In genomic region chr6:156396791-156397418, GRCh38 we compare ENCODE assay signal across 1 cellular context.
TF ChIP-seq lines count a peak whose summit lies in the region.

No MANE protein-coding gene starts in this region.

TF ChIP-seq in GM12878, 131 proteins besides CTCF, POLR2A, EP300 and RAD21 (continued from another document):
- TF ChIP-seq CUX1 (IDR thresholded peaks at IDR 0.05; ENCODE audit: insufficient replicate concordance, low read depth, low read length), result no peak
- TF ChIP-seq IKZF2 (IDR thresholded peaks at IDR 0.05), result no peak
- no peak for TF ChIP-seq CEBPB (IDR thresholded peaks at IDR 0.05; ENCODE audit: borderline replicate concordance in 1 of 2, low read depth in 2 of 2, low read length in 2 of 2)
- TF ChIP-seq KAT2A (conservative IDR thresholded peaks at IDR 0.05; ENCODE audit: control insufficient read depth, low read depth, low read length), result no peak
- no peak for TF ChIP-seq TAF1 (IDR thresholded peaks at IDR 0.05; ENCODE audit: borderline replicate concordance, low read depth, low read length)
- no peak for TF ChIP-seq FOXM1 (IDR thresholded peaks at IDR 0.05; ENCODE audit: low read depth, low read length)
- TF ChIP-seq, protein P1, sequence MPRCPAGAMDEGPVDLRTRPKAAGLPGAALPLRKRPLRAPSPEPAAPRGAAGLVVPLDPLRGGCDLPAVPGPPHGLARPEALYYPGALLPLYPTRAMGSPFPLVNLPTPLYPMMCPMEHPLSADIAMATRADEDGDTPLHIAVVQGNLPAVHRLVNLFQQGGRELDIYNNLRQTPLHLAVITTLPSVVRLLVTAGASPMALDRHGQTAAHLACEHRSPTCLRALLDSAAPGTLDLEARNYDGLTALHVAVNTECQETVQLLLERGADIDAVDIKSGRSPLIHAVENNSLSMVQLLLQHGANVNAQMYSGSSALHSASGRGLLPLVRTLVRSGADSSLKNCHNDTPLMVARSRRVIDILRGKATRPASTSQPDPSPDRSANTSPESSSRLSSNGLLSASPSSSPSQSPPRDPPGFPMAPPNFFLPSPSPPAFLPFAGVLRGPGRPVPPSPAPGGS (IDR thresholded peaks at IDR 0.05; ENCODE audit: borderline replicate concordance, insufficient read depth, low read depth, low read length, poor library complexity, severe bottlenecking), result no peak
- TF ChIP-seq, protein P2, sequence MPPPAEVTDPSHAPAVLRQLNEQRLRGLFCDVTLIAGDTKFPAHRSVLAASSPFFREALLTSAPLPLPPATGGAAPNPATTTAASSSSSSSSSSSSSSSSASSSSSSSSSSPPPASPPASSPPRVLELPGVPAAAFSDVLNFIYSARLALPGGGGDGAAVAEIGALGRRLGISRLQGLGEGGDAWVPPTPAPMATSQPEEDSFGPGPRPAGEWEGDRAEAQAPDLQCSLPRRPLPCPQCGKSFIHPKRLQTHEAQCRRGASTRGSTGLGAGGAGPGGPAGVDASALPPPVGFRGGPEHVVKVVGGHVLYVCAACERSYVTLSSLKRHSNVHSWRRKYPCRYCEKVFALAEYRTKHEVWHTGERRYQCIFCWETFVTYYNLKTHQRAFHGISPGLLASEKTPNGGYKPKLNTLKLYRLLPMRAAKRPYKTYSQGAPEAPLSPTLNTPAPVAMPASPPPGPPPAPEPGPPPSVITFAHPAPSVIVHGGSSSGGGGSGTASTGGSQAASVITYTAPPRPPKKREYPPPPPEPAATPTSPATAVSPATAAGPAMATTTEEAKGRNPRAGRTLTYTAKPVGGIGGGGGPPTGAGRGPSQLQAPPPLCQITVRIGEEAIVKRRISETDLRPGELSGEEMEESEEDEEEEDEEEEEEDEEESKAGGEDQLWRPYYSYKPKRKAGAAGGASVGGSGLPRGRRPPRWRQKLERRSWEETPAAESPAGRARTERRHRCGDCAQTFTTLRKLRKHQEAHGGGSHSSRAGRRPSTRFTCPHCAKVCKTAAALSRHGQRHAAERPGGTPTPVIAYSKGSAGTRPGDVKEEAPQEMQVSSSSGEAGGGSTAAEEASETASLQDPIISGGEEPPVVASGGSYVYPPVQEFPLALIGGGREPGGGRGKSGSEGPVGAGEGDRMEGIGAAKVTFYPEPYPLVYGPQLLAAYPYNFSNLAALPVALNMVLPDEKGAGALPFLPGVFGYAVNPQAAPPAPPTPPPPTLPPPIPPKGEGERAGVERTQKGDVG (CRISPR knock-in tag; IDR thresholded peaks at IDR 0.05), result no peak
- TF ChIP-seq IKZF1 (conservative IDR thresholded peaks at IDR 0.05), result 0 out of 2 replicates have a peak, but pooled peaks have one; percentile 31
- no peak for TF ChIP-seq MTA2 (IDR thresholded peaks at IDR 0.05; ENCODE audit: low read depth)
- no peak for TF ChIP-seq BACH1 (IDR thresholded peaks at IDR 0.05; ENCODE audit: borderline replicate concordance)
- no peak for TF ChIP-seq NFIC (IDR thresholded peaks at IDR 0.05; ENCODE audit: low read depth, low read length)
- no peak for TF ChIP-seq SMC3 (IDR thresholded peaks at IDR 0.05; ENCODE audit: borderline replicate concordance, low read length)
- no peak for TF ChIP-seq SIX5 (IDR thresholded peaks at IDR 0.05; ENCODE audit: low read depth, low read length, severe bottlenecking)
- no peak for TF ChIP-seq CREM (IDR thresholded peaks at IDR 0.05; ENCODE audit: low read depth)
- no peak for TF ChIP-seq MAX (IDR thresholded peaks at IDR 0.05; ENCODE audit: low read depth, low read length)
- no peak for TF ChIP-seq RUNX3 (IDR thresholded peaks at IDR 0.05; ENCODE audit: low read length)
- TF ChIP-seq NBN (IDR thresholded peaks at IDR 0.05), result no peak
- TF ChIP-seq, protein P3, sequence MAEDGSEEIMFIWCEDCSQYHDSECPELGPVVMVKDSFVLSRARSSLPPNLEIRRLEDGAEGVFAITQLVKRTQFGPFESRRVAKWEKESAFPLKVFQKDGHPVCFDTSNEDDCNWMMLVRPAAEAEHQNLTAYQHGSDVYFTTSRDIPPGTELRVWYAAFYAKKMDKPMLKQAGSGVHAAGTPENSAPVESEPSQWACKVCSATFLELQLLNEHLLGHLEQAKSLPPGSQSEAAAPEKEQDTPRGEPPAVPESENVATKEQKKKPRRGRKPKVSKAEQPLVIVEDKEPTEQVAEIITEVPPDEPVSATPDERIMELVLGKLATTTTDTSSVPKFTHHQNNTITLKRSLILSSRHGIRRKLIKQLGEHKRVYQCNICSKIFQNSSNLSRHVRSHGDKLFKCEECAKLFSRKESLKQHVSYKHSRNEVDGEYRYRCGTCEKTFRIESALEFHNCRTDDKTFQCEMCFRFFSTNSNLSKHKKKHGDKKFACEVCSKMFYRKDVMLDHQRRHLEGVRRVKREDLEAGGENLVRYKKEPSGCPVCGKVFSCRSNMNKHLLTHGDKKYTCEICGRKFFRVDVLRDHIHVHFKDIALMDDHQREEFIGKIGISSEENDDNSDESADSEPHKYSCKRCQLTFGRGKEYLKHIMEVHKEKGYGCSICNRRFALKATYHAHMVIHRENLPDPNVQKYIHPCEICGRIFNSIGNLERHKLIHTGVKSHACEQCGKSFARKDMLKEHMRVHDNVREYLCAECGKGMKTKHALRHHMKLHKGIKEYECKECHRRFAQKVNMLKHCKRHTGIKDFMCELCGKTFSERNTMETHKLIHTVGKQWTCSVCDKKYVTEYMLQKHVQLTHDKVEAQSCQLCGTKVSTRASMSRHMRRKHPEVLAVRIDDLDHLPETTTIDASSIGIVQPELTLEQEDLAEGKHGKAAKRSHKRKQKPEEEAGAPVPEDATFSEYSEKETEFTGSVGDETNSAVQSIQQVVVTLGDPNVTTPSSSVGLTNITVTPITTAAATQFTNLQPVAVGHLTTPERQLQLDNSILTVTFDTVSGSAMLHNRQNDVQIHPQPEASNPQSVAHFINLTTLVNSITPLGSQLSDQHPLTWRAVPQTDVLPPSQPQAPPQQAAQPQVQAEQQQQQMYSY (CRISPR knock-in tag; IDR thresholded peaks at IDR 0.05), result no peak
- no peak for TF ChIP-seq ZNF207 (IDR thresholded peaks at IDR 0.05; ENCODE audit: borderline replicate concordance)
- TF ChIP-seq EED (IDR thresholded peaks at IDR 0.05; ENCODE audit: low read depth), result no peak
- TF ChIP-seq HCFC1 (IDR thresholded peaks at IDR 0.05; ENCODE audit: low read length), result no peak
- no peak for TF ChIP-seq SREBF2 (IDR thresholded peaks at IDR 0.05; ENCODE audit: low read length)
- TF ChIP-seq DPF2 (IDR thresholded peaks at IDR 0.05), result 0 out of 2 replicates have a peak, but pooled peaks have one; percentile 16
- no peak for TF ChIP-seq MXI1 (IDR thresholded peaks at IDR 0.05; ENCODE audit: low read depth, low read length)
- TF ChIP-seq ZSCAN29 (IDR thresholded peaks at IDR 0.05), result no peak
- TF ChIP-seq ZNF384 (IDR thresholded peaks at IDR 0.05; ENCODE audit: borderline replicate concordance, low read depth, low read length), result no peak
- 0 out of 2 replicates have a peak, but pooled peaks have one; percentile 12 for TF ChIP-seq TCF12 (IDR thresholded peaks at IDR 0.05; ENCODE audit: low read depth, low read length)
- TF ChIP-seq USF1 (IDR thresholded peaks at IDR 0.05; ENCODE audit: borderline replicate concordance, extremely low read length, insufficient read depth, low read depth, low read length), result no peak
- TF ChIP-seq SIN3A (IDR thresholded peaks at IDR 0.05; ENCODE audit: low read depth, low read length), result no peak
- no peak for TF ChIP-seq WRNIP1 (IDR thresholded peaks at IDR 0.05; ENCODE audit: borderline replicate concordance, low read depth, low read length)
- TF ChIP-seq TCF7 (IDR thresholded peaks at IDR 0.05; ENCODE audit: borderline replicate concordance), result no peak
- TF ChIP-seq ATF3 (IDR thresholded peaks at IDR 0.05; ENCODE audit: borderline replicate concordance, extremely low read depth, low read depth, low read length), result no peak
- TF ChIP-seq, protein P4, sequence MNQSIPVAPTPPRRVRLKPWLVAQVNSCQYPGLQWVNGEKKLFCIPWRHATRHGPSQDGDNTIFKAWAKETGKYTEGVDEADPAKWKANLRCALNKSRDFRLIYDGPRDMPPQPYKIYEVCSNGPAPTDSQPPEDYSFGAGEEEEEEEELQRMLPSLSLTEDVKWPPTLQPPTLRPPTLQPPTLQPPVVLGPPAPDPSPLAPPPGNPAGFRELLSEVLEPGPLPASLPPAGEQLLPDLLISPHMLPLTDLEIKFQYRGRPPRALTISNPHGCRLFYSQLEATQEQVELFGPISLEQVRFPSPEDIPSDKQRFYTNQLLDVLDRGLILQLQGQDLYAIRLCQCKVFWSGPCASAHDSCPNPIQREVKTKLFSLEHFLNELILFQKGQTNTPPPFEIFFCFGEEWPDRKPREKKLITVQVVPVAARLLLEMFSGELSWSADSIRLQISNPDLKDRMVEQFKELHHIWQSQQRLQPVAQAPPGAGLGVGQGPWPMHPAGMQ (IDR thresholded peaks at IDR 0.05; ENCODE audit: borderline replicate concordance), result no peak
- TF ChIP-seq IRF4 (IDR thresholded peaks at IDR 0.05; ENCODE audit: low read depth, low read length), result no peak
- peak in 1 of 2 experiments; percentile 40; a peak in 1 of 3 replicates for TF ChIP-seq EGR1 (IDR thresholded peaks at IDR 0.05; ENCODE audit: borderline replicate concordance in 1 of 2, low read depth in 2 of 2, low read length in 2 of 2)
